In the genomic region with DNA sequence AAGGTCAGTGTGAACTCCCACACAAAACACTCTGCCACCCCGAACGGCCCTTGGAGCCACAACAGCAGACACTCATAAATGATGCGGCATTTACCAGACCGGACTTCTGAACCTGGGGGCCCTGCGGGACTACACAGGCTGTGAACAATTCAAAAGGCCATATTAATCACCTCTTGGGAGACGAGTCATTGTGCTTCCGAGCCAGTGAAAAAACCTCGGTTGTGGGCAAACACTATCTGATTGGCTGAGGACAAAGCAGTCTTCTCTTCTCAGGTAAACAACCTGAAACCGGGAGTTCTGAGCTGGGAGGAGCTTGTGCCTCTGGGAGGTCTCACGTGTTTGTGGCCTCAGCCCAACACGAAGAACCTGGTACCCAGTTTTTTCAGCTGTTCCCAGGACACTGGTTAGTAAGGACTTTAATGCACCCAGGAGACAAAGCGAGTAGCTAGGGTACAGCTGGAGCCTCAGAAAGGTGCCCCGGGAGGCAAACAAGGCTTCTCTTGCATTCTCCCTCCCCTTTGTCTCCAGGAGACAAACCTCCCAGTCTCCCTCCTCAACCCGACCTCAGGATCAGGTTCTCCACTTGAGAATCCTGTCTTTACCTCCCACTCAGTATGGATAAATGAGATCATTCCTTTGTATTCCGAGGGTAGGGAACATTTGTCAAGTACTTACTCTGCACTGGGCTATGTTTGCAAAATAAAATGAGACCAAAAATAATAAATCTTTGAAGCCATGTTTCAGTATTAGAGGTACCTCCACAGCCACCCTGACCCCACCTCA, we compare ENCODE assay signal across 11 cellular contexts. TPM values are rescaled to one million over a fixed set of nuclear protein-coding genes. Genes with fewer than 3 reads are reported as not detected.
DNase-seq lines count a peak whose midpoint lies in the region; ATAC-seq, FAIRE-seq and TF ChIP-seq lines count a peak whose summit lies in the region.
"Had no signal": no experiment of that assay in that cellular context is flagged by ENCODE, and none has a peak within 500 bp of the region (broad histone marks: within the 10 kb centered on the region; RNA-seq: fewer than 3 reads in every experiment).

No MANE protein-coding gene starts in this region.

- H3K27me3 ChIP-seq in right cardiac atrium (ENCODE audit: control insufficient read depth, insufficient read depth): no peaks in the 10 kb centered on the region
- H3K27me3 ChIP-seq: BLaER1 had no signal

- H3K4me3 ChIP-seq in right cardiac atrium (ENCODE audit: low read length): no peak overlapping the region
- H3K4me3 ChIP-seq: BLaER1 had no signal

- intact Hi-C loops in right cardiac atrium (cut with DNase I): no loop called here
- intact Hi-C loops in Right ventricle myocardium superior (cut with DNase I): no loop called here

- 54% methylated on average over 15 of the region's 15 CpGs for WGBS in right cardiac atrium

- peak; percentile 87 for FAIRE-seq in urothelium cell line (lab: Jason Lieb, UNC)

- ATAC-seq in right cardiac atrium (no peak), Right ventricle myocardium superior (ENCODE audit: poor library complexity) (no peak), GM18511 (IDR thresholded peaks at IDR 0.05; ENCODE audit: unreplicated experiment) (no peak)

- POLR2A ChIA-PET in RWPE1 (lab: Yijun Ruan, JAX; ENCODE audit: low non-redundant PET): no interaction called here

- no peaks in the 10 kb centered on the region for H3K9me3 ChIP-seq in right cardiac atrium (ENCODE audit: control insufficient read depth, low read length)
- H3K9me3 ChIP-seq: BLaER1 had no signal

- peaks cover 14% of the 10 kb centered on the region for H3K4me1 ChIP-seq in right cardiac atrium (ENCODE audit: control insufficient read depth, insufficient read depth, low read length)

- DNase-seq in right cardiac atrium (no peak), Right ventricle myocardium superior (no peak), RWPE1 (ENCODE audit: low spot score) (peak; percentile 57), kidney glomerular epithelial cell (lab: John Stamatoyannopoulos, UW) (peak; percentile 76), urothelium cell line (ENCODE audit: low spot score) (peak; percentile 61), NCI-H1436 (lab: John Stamatoyannopoulos, UW) (no peak)
- DNase-seq in activated CD4-positive, alpha-beta T cell treated with anti-CD3 and anti-CD28 coated beads, Interleukin-2, amount 50 U/mL, for 48 hours: no peak
- DNase-seq: activated CD4-positive, alpha-beta T cell treated with anti-CD3 and anti-CD28 coated beads for 48 hours; Kasumi-1 had no signal

- TF ChIP-seq CTCF in RWPE1 (conservative IDR thresholded peaks at IDR 0.05; ENCODE audit: low read depth): no peak

- peak overlapping the region; percentile 63 for H3K27ac ChIP-seq in right cardiac atrium (ENCODE audit: low read length)
- no peak overlapping the region for H3K27ac ChIP-seq in RWPE1
- H3K27ac ChIP-seq: BLaER1 had no signal

- CTCF ChIA-PET in RWPE1 (lab: Yijun Ruan, JAX): no interaction called here

RNA-seq across cellular contexts. Expression of gene VWF, which starts 35.2 kb away (rescaled TPM):
- total RNA-seq in right cardiac atrium (100 to 1,000 TPM; 144 to 388 (median 269) TPM), Right ventricle myocardium superior (238 TPM)
- polyA plus RNA-seq in right cardiac atrium: 181 TPM

Comparison
In these comparisons a context has a peak if more than half of its experiments do, and no peak if none do; other contexts are left out.
1. DNase-seq: peak in RWPE1 (single experiment), kidney glomerular epithelial cell (single experiment) and urothelium cell line (single experiment); none in right cardiac atrium (0 of 3), Right ventricle myocardium superior (single experiment), NCI-H1436 (single experiment) and activated CD4-positive, alpha-beta T cell treated with anti-CD3 and anti-CD28 coated beads, Interleukin-2, amount 50 U/mL, for 48 hours (0 of 2).